Comparison of ENCODE assay signal across 30 cellular contexts in genomic region chr20:61899971-61900370, GRCh38.
DNase-seq lines count a peak whose midpoint lies in the region; ATAC-seq lines count a peak whose summit lies in the region.
"Had no signal": no experiment of that assay in that cellular context is flagged by ENCODE, and none has a peak within 500 bp of the region (broad histone marks: within the 10 kb centered on the region; RNA-seq: fewer than 3 reads in every experiment).

No MANE protein-coding gene starts in this region.

- DNase-seq in Ammon's horn (ENCODE audit: low spot score) (peak; percentile 62), M059J (ENCODE audit: low read depth) (peak; percentile 18), head of caudate nucleus (peak in 33 of 42 donors; percentile 17 to 72 (median 44)), pons (ENCODE audit: low spot score) (peak; percentile 5), iPS-NIHi7 (ENCODE audit: extremely low spot score) (no peak)
- DNase-seq in activated effector memory CD4-positive, alpha-beta T cell treated with Interleukin-2 at 50 U/mL for 16 hours = no peak
- DNase-seq in activated T-cell treated with anti-CD3 and anti-CD28 coated beads, Interleukin-2, amount 50 U/mL, for 72 hours = no peak
- DNase-seq: activated CD4-positive, alpha-beta T cell treated with anti-CD3 and anti-CD28 coated beads for 48 hours; activated CD8-positive, alpha-beta memory T cell treated with anti-CD3 and anti-CD28 coated beads for 24 hours; activated T-cell treated with anti-CD3 and anti-CD28 coated beads for 4 hours; BE2C; CD8-positive, alpha-beta memory T cell; colonic mucosa; effector CD4-positive, alpha-beta T cell; H7; natural killer cell; NCI-H1048; NCI-H2107; NCI-H446; stimulated activated CD4-positive, alpha-beta T cell treated with anti-CD3 and anti-CD28 coated beads, Interleukin-12 subunit alpha, Interleukin-12 subunit beta, amount 100 ng/mL, for 4 hours; stimulated activated CD4-positive, alpha-beta T cell treated with anti-CD3 and anti-CD28 coated beads, Interleukin-4, amount 100 ng/mL, for 1 hour; stomach; T-cell; tibial artery; WERI-Rb-1 had no signal

- no peaks in the 10 kb centered on the region for H3K36me3 Mint-ChIP-seq in activated T-cell treated with anti-CD3 and anti-CD28 coated beads, Interleukin-2, amount 50 U/mL, for 72 hours (ENCODE audit: insufficient read depth in 2 of 2)
- H3K36me3 Mint-ChIP-seq: activated naive CD4-positive, alpha-beta T cell treated with anti-CD3 and anti-CD28 coated beads, Interleukin-2, amount 50 U/mL, for 72 hours; CD8-positive, alpha-beta memory T cell; IgD-negative memory B cell; natural killer cell; T-cell had no signal

- no peaks in the 10 kb centered on the region for H3K4me1 Mint-ChIP-seq in activated T-cell treated with anti-CD3 and anti-CD28 coated beads, Interleukin-2, amount 50 U/mL, for 72 hours (ENCODE audit: low read depth)
- H3K4me1 Mint-ChIP-seq: CD8-positive, alpha-beta memory T cell; IgD-negative memory B cell had no signal

- intact Hi-C loops in head of caudate nucleus (cut with DNase I) = no loop called here

- no peaks in the 10 kb centered on the region for H3K9me3 Mint-ChIP-seq in activated T-cell treated with anti-CD3 and anti-CD28 coated beads, Interleukin-2, amount 50 U/mL, for 72 hours
- H3K9me3 Mint-ChIP-seq: activated naive CD4-positive, alpha-beta T cell treated with anti-CD3 and anti-CD28 coated beads, Interleukin-2, amount 50 U/mL, for 72 hours; CD8-positive, alpha-beta memory T cell; natural killer cell; T-cell had no signal

- peaks cover 4% of the 10 kb centered on the region for H3K27me3 Mint-ChIP-seq in activated T-cell treated with anti-CD3 and anti-CD28 coated beads, Interleukin-2, amount 50 U/mL, for 72 hours (ENCODE audit: low read depth)

- no peak overlapping the region for H3K4me3 Mint-ChIP-seq in activated T-cell treated with anti-CD3 and anti-CD28 coated beads, Interleukin-2, amount 50 U/mL, for 72 hours
- H3K4me3 Mint-ChIP-seq: CD8-positive, alpha-beta memory T cell; IgD-negative memory B cell; natural killer cell; T-cell had no signal

- ATAC-seq in HG03097 (IDR thresholded peaks at IDR 0.05; ENCODE audit: low FRiP score, unreplicated experiment) = no peak
- no peak for ATAC-seq in activated T-cell treated with anti-CD3 and anti-CD28 coated beads, Interleukin-2, amount 50 U/mL, for 72 hours (replicated peaks in 1 of 2)
- ATAC-seq: activated naive CD4-positive, alpha-beta T cell treated with anti-CD3 and anti-CD28 coated beads, Interleukin-2, amount 50 U/mL, for 72 hours; gastroesophageal sphincter; natural killer cell; sciatic nerve; T-cell had no signal

- H3K27ac Mint-ChIP-seq in activated T-cell treated with anti-CD3 and anti-CD28 coated beads, Interleukin-2, amount 50 U/mL, for 72 hours = no peak overlapping the region
- H3K27ac Mint-ChIP-seq: activated naive CD4-positive, alpha-beta T cell treated with anti-CD3 and anti-CD28 coated beads, Interleukin-2, amount 50 U/mL, for 72 hours; CD8-positive, alpha-beta memory T cell; IgD-negative memory B cell; natural killer cell; T-cell had no signal

Comparison
In these comparisons a context has a peak if more than half of its experiments do, and no peak if none do; other contexts are left out.
1. DNase-seq: peak in Ammon's horn (single experiment), M059J (single experiment), head of caudate nucleus (33 of 42) and pons (single experiment); none in activated effector memory CD4-positive, alpha-beta T cell treated with Interleukin-2 at 50 U/mL for 16 hours (single experiment), activated T-cell treated with anti-CD3 and anti-CD28 coated beads, Interleukin-2, amount 50 U/mL, for 72 hours (0 of 2) and iPS-NIHi7 (single experiment).